11 cellular contexts compared by ENCODE assay signal in genomic region chr20:36865076-36865860, GRCh38. TPM values are rescaled to one million over a fixed set of nuclear protein-coding genes. Genes with fewer than 3 reads are reported as not detected.
DNase-seq lines count a peak whose midpoint lies in the region; ATAC-seq and TF ChIP-seq lines count a peak whose summit lies in the region.
"Had no signal": no experiment of that assay in that cellular context is flagged by ENCODE, and none has a peak within 500 bp of the region (broad histone marks: within the 10 kb centered on the region; RNA-seq: fewer than 3 reads in every experiment).

No MANE protein-coding gene starts in this region.

- no peaks in the 10 kb centered on the region for H3K9me3 ChIP-seq in PC-3 (ENCODE audit: low read length)
- no peaks in the 10 kb centered on the region for H3K9me3 ChIP-seq in gastroesophageal sphincter
- H3K9me3 ChIP-seq in stomach: no peaks in the 10 kb centered on the region
- H3K9me3 ChIP-seq: MG63 had no signal

- ATAC-seq in PC-3: no peak
- no peak for ATAC-seq in gastroesophageal sphincter
- no peak for ATAC-seq in GM19463 (IDR thresholded peaks at IDR 0.05; ENCODE audit: unreplicated experiment)
- ATAC-seq in GM21723 (IDR thresholded peaks at IDR 0.05; ENCODE audit: unreplicated experiment): no peak
- ATAC-seq: activated CD4-positive, CD25-positive, alpha-beta regulatory T cell treated with anti-CD3 and anti-CD28 coated beads, Interleukin-2, amount 50 U/mL, for 24 hours had no signal

- 89% methylated on average over 4 of the region's 9 CpGs; no CpG with 5 or more reads in 1 of the 2 donors for WGBS in gastroesophageal sphincter (ENCODE audit: low coverage in 1 of 2), 2 donors
- WGBS in stomach, 5 donors: 48 to 76% (median 59%) methylated on average over 5 to 9 of the region's 9 CpGs

- H3K27me3 ChIP-seq in PC-3 (ENCODE audit: low read length): no peaks in the 10 kb centered on the region
- H3K27me3 ChIP-seq in gastroesophageal sphincter: no peaks in the 10 kb centered on the region
- H3K27me3 ChIP-seq in stomach: peaks cover 0 to 27% (median 0%) of the 10 kb centered on the region in 3 donors
- H3K27me3 ChIP-seq: brain microvascular endothelial cell, MG63 had no signal

- H3K4me2 ChIP-seq in PC-3 (ENCODE audit: low read length): peak overlapping the region; percentile 95

- TF ChIP-seq EP300 in gastroesophageal sphincter (IDR thresholded peaks at IDR 0.05) (no peak), stomach (IDR thresholded peaks at IDR 0.05) (no peak)

- no peak overlapping the region for H3K4me3 ChIP-seq in PC-3 (ENCODE audit: low read length)
- no peak overlapping the region for H3K4me3 ChIP-seq in gastroesophageal sphincter
- H3K4me3 ChIP-seq in stomach: no peak overlapping the region

- peaks cover 1% of the 10 kb centered on the region for H3K36me3 Mint-ChIP-seq in activated CD4-positive, alpha-beta T cell treated with anti-CD3 and anti-CD28 coated beads, Interleukin-2, amount 10 ng/mL, durations not matched to agents 24 days and 14 days (ENCODE audit: low read depth)

- TF ChIP-seq POLR2A in gastroesophageal sphincter (IDR thresholded peaks at IDR 0.05) (no peak), stomach (IDR thresholded peaks at IDR 0.05) (no peak)

- POLR2A ChIA-PET in PC-3 (lab: Charles Lee; ENCODE audit: unreplicated experiment): no interaction called here

- H3K27ac ChIP-seq in PC-3 (ENCODE audit: low read length) (no peak overlapping the region), gastroesophageal sphincter (peak overlapping the region in 3 of 4 donors; percentile 95 to 98 (median 96)), stomach (peak overlapping the region in 4 of 5 donors; percentile 1 to 90 (median 50))
- H3K27ac ChIP-seq: brain microvascular endothelial cell had no signal

- H2AFZ ChIP-seq in PC-3 (ENCODE audit: low read length): peak overlapping the region; percentile 95; the same call in 1 of the 2 replicates

- H3K9me3 Mint-ChIP-seq in activated CD4-positive, alpha-beta T cell treated with anti-CD3 and anti-CD28 coated beads, Interleukin-2, amount 10 ng/mL, durations not matched to agents 24 days and 14 days: no peaks in the 10 kb centered on the region

- no TSS peak for BruUV-seq in PC-3 (replicated peaks; lab: Mats Ljungman, UMichigan)

- H3K36me3 ChIP-seq in PC-3 (ENCODE audit: low read depth, low read length) (no peaks in the 10 kb centered on the region), gastroesophageal sphincter (no peaks in the 10 kb centered on the region), stomach (no peaks in the 10 kb centered on the region)
- H3K36me3 ChIP-seq: brain microvascular endothelial cell had no signal

- no peak for DNase-seq in activated CD4-positive, alpha-beta T cell treated with anti-CD3 and anti-CD28 coated beads, Interleukin-2, amount 10 ng/mL, durations not matched to agents 24 days and 14 days
- DNase-seq in activated CD4-positive, alpha-beta T cell treated with anti-CD3 and anti-CD28 coated beads, Interleukin-2, amount 50 U/mL, for 48 hours: no peak
- DNase-seq in PC-3 (no peak), stomach (no peak), NCI-H2227 treated with DMSO at 0.1 percent for 48 hours (lab: John Stamatoyannopoulos, UW) (no peak)
- DNase-seq: brain microvascular endothelial cell, MG63 had no signal

- no peaks in the 10 kb centered on the region for H3F3A ChIP-seq in PC-3 (ENCODE audit: low read length, unreplicated experiment)

- H3K79me2 ChIP-seq in PC-3 (ENCODE audit: low read length): peaks cover 22% of the 10 kb centered on the region

- no peak overlapping the region for H3K9ac ChIP-seq in PC-3 (ENCODE audit: low read length)

- CTCF ChIA-PET in PC-3 (lab: Charles Lee): no interaction called here

- H3K4me1 ChIP-seq in PC-3 (ENCODE audit: insufficient read depth, low read length) (peaks cover 16% of the 10 kb centered on the region), gastroesophageal sphincter (peaks cover 0 to 42% (median 18%) of the 10 kb centered on the region in 3 donors), stomach (peaks cover 26 to 42% (median 36%) of the 10 kb centered on the region in 4 donors)

- peak overlapping the region; percentile 80 for H3K4me3 Mint-ChIP-seq in activated CD4-positive, alpha-beta T cell treated with anti-CD3 and anti-CD28 coated beads, Interleukin-2, amount 10 ng/mL, durations not matched to agents 24 days and 14 days

- peaks cover 31% of the 10 kb centered on the region for H3K27me3 Mint-ChIP-seq in activated CD4-positive, alpha-beta T cell treated with anti-CD3 and anti-CD28 coated beads, Interleukin-2, amount 10 ng/mL, durations not matched to agents 24 days and 14 days

- TF ChIP-seq CTCF in PC-3 (conservative IDR thresholded peaks at IDR 0.05; ENCODE audit: low read depth, low read length) (no peak), gastroesophageal sphincter (IDR thresholded peaks at IDR 0.05) (no peak), stomach (IDR thresholded peaks at IDR 0.05) (no peak)

- intact Hi-C loops in activated CD4-positive, alpha-beta T cell treated with anti-CD3 and anti-CD28 coated beads, Interleukin-2, amount 10 ng/mL, durations not matched to agents 24 days and 14 days (cut with micrococcal nuclease): no loop called here
- intact Hi-C loops in PC-3 (cut with micrococcal nuclease) (loop anchor here (10.0 kb wide), 1 partner anchor 260 kb away; the partner anchor contains the start of gene RAB5IF), stomach (cut with DNase I; ENCODE audit: low total_unique reads) (no loop called here)

- no peak overlapping the region for H3K27ac Mint-ChIP-seq in activated CD4-positive, alpha-beta T cell treated with anti-CD3 and anti-CD28 coated beads, Interleukin-2, amount 10 ng/mL, durations not matched to agents 24 days and 14 days

- H4K20me1 ChIP-seq in PC-3 (ENCODE audit: low read length): no peaks in the 10 kb centered on the region

- H3K4me1 Mint-ChIP-seq in activated CD4-positive, alpha-beta T cell treated with anti-CD3 and anti-CD28 coated beads, Interleukin-2, amount 10 ng/mL, durations not matched to agents 24 days and 14 days: peaks cover 8% of the 10 kb centered on the region

- no peaks in the 10 kb centered on the region for H3K9me2 ChIP-seq in PC-3 (replicated peaks; ENCODE audit: low read length)

RNA-seq across cellular contexts. Expression of gene TLDC2, which starts 10.7 kb away (rescaled TPM):
- total RNA-seq in activated CD4-positive, alpha-beta T cell treated with anti-CD3 and anti-CD28 coated beads, Interleukin-2, amount 10 ng/mL, durations not matched to agents 24 days and 14 days: not detected in 2 replicates
- total RNA-seq in PC-3 (2014; rRNA removed) (not detected in 2 replicates), gastroesophageal sphincter (1 to 10 TPM in 1 of 4 donors, under 1 TPM in 2, not detected in 1; 0.27 to 3.7 (median 0.27) TPM), stomach (10 to 100 TPM in 1 of 5 donors, 1 to 10 TPM in 2, not detected in 2; 1.5 to 15.1 (median 4.8) TPM)
- polyA plus RNA-seq in stomach: under 1 TPM; 0.13 to 0.62 (median 0.46) TPM
